ENCODE assay signal across 8 cellular contexts in genomic region chr12:100058482-100059029, GRCh38.
DNase-seq lines count a peak whose midpoint lies in the region; ATAC-seq and TF ChIP-seq lines count a peak whose summit lies in the region.

No MANE protein-coding gene starts in this region.

- H3K27me3 ChIP-seq in PC-3 (ENCODE audit: low read length): no peaks in the 10 kb centered on the region
- H3K27me3 ChIP-seq in tibial nerve: no peaks in the 10 kb centered on the region

- POLR2A ChIA-PET in PC-3 (lab: Charles Lee; ENCODE audit: unreplicated experiment): no interaction called here

- no peak for TF ChIP-seq POLR2A in tibial nerve (IDR thresholded peaks at IDR 0.05)

- TF ChIP-seq CTCF in PC-3 (conservative IDR thresholded peaks at IDR 0.05; ENCODE audit: low read depth, low read length) (peak; percentile 52), foreskin fibroblast (IDR thresholded peaks at IDR 0.05; ENCODE audit: low read depth, low read length) (peak; percentile 61), tibial nerve (IDR thresholded peaks at IDR 0.05) (no peak)

- BruUV-seq in PC-3 (replicated peaks; lab: Mats Ljungman, UMichigan): no TSS peak

- H3K36me3 ChIP-seq in PC-3 (ENCODE audit: low read depth, low read length) (peaks cover 5% of the 10 kb centered on the region; the same call in 1 of the 2 replicates), tibial nerve (peaks cover 0 to 72% (median 2%) of the 10 kb centered on the region in 3 donors)

- H2AFZ ChIP-seq in PC-3 (ENCODE audit: low read length): no peak overlapping the region

- TF ChIP-seq EP300 in tibial nerve (IDR thresholded peaks at IDR 0.05): no peak

- no peaks in the 10 kb centered on the region for H3K9me2 ChIP-seq in PC-3 (replicated peaks; ENCODE audit: low read length)

- H3K27ac ChIP-seq in PC-3 (ENCODE audit: low read length) (no peak overlapping the region), tibial nerve (no peak overlapping the region)

- CTCF ChIA-PET in PC-3 (lab: Charles Lee): interaction anchor here (0.6 kb wide), 1 partner anchor 141 kb away, joined by 5 read pairs; no protein-coding TSS in a partner anchor

- H3K4me1 ChIP-seq in PC-3 (ENCODE audit: insufficient read depth, low read length) (peaks cover 6% of the 10 kb centered on the region; the same call in 1 of the 2 replicates), tibial nerve (no peaks in the 10 kb centered on the region)

- peak; percentile 64 for ATAC-seq in GM21825 (IDR thresholded peaks at IDR 0.05; ENCODE audit: unreplicated experiment)
- ATAC-seq in PC-3: peak; percentile 96

- H3K9me3 ChIP-seq in PC-3 (ENCODE audit: low read length): no peaks in the 10 kb centered on the region
- no peaks in the 10 kb centered on the region for H3K9me3 ChIP-seq in tibial nerve

- H3K9ac ChIP-seq in PC-3 (ENCODE audit: low read length): no peak overlapping the region

- no peak overlapping the region for H3K4me2 ChIP-seq in PC-3 (ENCODE audit: low read length)

- H3K79me2 ChIP-seq in PC-3 (ENCODE audit: low read length): no peaks in the 10 kb centered on the region

- H3F3A ChIP-seq in PC-3 (ENCODE audit: low read length, unreplicated experiment): no peaks in the 10 kb centered on the region

- H4K20me1 ChIP-seq in PC-3 (ENCODE audit: low read length): no peaks in the 10 kb centered on the region

- 91% methylated on average over 3 of the region's 3 CpGs for WGBS in tibial nerve, 2 donors

- H3K4me3 ChIP-seq in PC-3 (ENCODE audit: low read length) (no peak overlapping the region), foreskin fibroblast (ENCODE audit: low read depth in 1 of 2, low read length in 2 of 2) (no peak overlapping the region), tibial nerve (no peak overlapping the region)

- peak; percentile 64 for DNase-seq in AG20443 (ENCODE audit: low spot score)
- peak; percentile 68 for DNase-seq in PC-3
- peak; percentile 81 to 87 for DNase-seq in foreskin fibroblast
- no peak for DNase-seq in NCI-H510A (lab: John Stamatoyannopoulos, UW)
- no peak for DNase-seq in posterior cingulate gyrus
- DNase-seq in cortex of kidney (lab: John Stamatoyannopoulos, UW): no peak
- no peak for DNase-seq in tibial nerve (ENCODE audit: low spot score in 2 of 2)

- intact Hi-C loops in PC-3 (cut with micrococcal nuclease) (loop anchor here (5.0 to 10.0 kb wide), 4 partner anchors 144 to 496 kb away; partner anchors contain the start of gene ACTR6), posterior cingulate gyrus (cut with DNase I) (no loop called here)

Comparison
In these comparisons a context has a peak if more than half of its experiments do, and no peak if none do; other contexts are left out.
1. DNase-seq: peak in AG20443 (single experiment), PC-3 (single experiment) and foreskin fibroblast (2 of 2); none in NCI-H510A (single experiment), posterior cingulate gyrus (0 of 10), cortex of kidney (single experiment) and tibial nerve (0 of 2).
2. CTCF ChIP-seq: peak in PC-3 (single experiment) and foreskin fibroblast (single experiment); none in tibial nerve (0 of 5).